ENCODE assay signal across 14 cellular contexts in genomic region chr9:124420991-124421543, GRCh38. TPM values are rescaled to one million over a fixed set of nuclear protein-coding genes. Genes with fewer than 3 reads are reported as not detected.
DNase-seq lines count a peak whose midpoint lies in the region; ATAC-seq and TF ChIP-seq lines count a peak whose summit lies in the region.
"Had no signal": no experiment of that assay in that cellular context is flagged by ENCODE, and none has a peak within 500 bp of the region (broad histone marks: within the 10 kb centered on the region; RNA-seq: fewer than 3 reads in every experiment).

No MANE protein-coding gene starts in this region.

- ATAC-seq in esophagus mucosa: no peak
- ATAC-seq: activated naive CD4-positive, alpha-beta T cell treated with anti-CD3 and anti-CD28 coated beads, Interleukin-2, amount 50 U/mL, for 72 hours; T-cell had no signal

- DNase-seq in M059J (ENCODE audit: low read depth) (peak; percentile 67), NCI-H345 (lab: John Stamatoyannopoulos, UW) (peak; percentile 93), dorsolateral prefrontal cortex (peak in 6 of 10 donors; percentile 38 to 61 (median 50)), OCI-M2 (lab: John Stamatoyannopoulos, UW; ENCODE audit: unreplicated experiment) (no peak), foreskin melanocyte (no peak)
- DNase-seq in effector CD8-positive, alpha-beta T cell (lab: John Stamatoyannopoulos, UW): no peak
- DNase-seq: activated CD4-positive, alpha-beta T cell treated with anti-CD3 and anti-CD28 coated beads, Interleukin-2, amount 50 U/mL, for 48 hours; GF-D8; tibial artery had no signal

- H3K4me3 ChIP-seq in BLaER1 (no peak overlapping the region), dorsolateral prefrontal cortex (no peak overlapping the region)
- H3K4me3 ChIP-seq: tibial artery had no signal

- no peaks in the 10 kb centered on the region for H4K20me1 ChIP-seq in BLaER1

- H3K4me2 ChIP-seq in BLaER1: peak overlapping the region; percentile 43

- H3K9ac ChIP-seq in BLaER1: no peak overlapping the region

- H3K4me1 ChIP-seq in BLaER1: peaks cover 29% of the 10 kb centered on the region
- H3K4me1 ChIP-seq: tibial artery had no signal

- H3K27ac ChIP-seq in BLaER1 (no peak overlapping the region), dorsolateral prefrontal cortex (peak overlapping the region in 44 of 59 donors; percentile 2 to 87 (median 60))
- H3K27ac ChIP-seq: tibial artery had no signal

- no peaks in the 10 kb centered on the region for H3K27me3 ChIP-seq in BLaER1
- H3K27me3 ChIP-seq in dorsolateral prefrontal cortex: no peaks in the 10 kb centered on the region
- H3K27me3 ChIP-seq: tibial artery had no signal

- no peaks in the 10 kb centered on the region for H3K36me3 ChIP-seq in BLaER1
- H3K36me3 ChIP-seq: tibial artery had no signal

- H3K9me3 ChIP-seq in BLaER1: no peaks in the 10 kb centered on the region
- H3K9me3 ChIP-seq: tibial artery had no signal

- intact Hi-C loops in dorsolateral prefrontal cortex (cut with DNase I): loop anchor here in 1 of 2 donors (5.0 kb wide), 1 partner anchor 116 kb away; no protein-coding TSS in a partner anchor

- no peak for TF ChIP-seq CTCF in dorsolateral prefrontal cortex (IDR thresholded peaks at IDR 0.05 in 54 of 56, conservative IDR thresholded peaks at IDR 0.05 in 2 of 56; ENCODE audit: low read depth in 1 of 56, partially characterized antibody in 56 of 56)

RNA-seq across cellular contexts. Expression of gene PSMB7, which starts 5.8 kb away (rescaled TPM):
- 389 and 692 TPM in 2 replicates for total RNA-seq in M059J (2014; rRNA removed; shearing (Covaris generic))
- 100 to 1,000 TPM in 103 of 120 experiments, 10 to 100 TPM in 17; 64.5 to 154 (median 123) TPM for total RNA-seq in dorsolateral prefrontal cortex
- 140 TPM for total RNA-seq in esophagus mucosa

RNA-seq across cellular contexts. Expression of gene ADGRD2, which starts 29.2 kb away (rescaled TPM):
- not detected in 2 replicates for total RNA-seq in M059J (2014; rRNA removed; shearing (Covaris generic))
- total RNA-seq in dorsolateral prefrontal cortex: under 1 TPM in 1 of 120 experiments, not detected in 119; 0.38 TPM
- 0.08 TPM for total RNA-seq in esophagus mucosa
- total RNA-seq: activated naive CD4-positive, alpha-beta T cell treated with anti-CD3 and anti-CD28 coated beads, Interleukin-2, amount 50 U/mL, for 72 hours; mesenteric fat pad; T-cell had no signal

Comparison
In these comparisons a context has a peak if more than half of its experiments do, and no peak if none do; other contexts are left out.
1. DNase-seq: peak in M059J (single experiment), NCI-H345 (single experiment) and dorsolateral prefrontal cortex (6 of 10); none in effector CD8-positive, alpha-beta T cell (single experiment), OCI-M2 (single experiment) and foreskin melanocyte (single experiment).